Comparison of ENCODE assay signal across 26 cellular contexts in genomic region chr5:98157368-98157767, GRCh38.
"Had no signal": no experiment of that assay in that cellular context is flagged by ENCODE, and none has a peak within 500 bp of the region (broad histone marks: within the 10 kb centered on the region; RNA-seq: fewer than 3 reads in every experiment).

No MANE protein-coding gene starts in this region.

- H3K27ac ChIP-seq: brain microvascular endothelial cell, SK-N-MC, VCaP had no signal

- H3K27me3 Mint-ChIP-seq: activated CD4-positive, alpha-beta memory T cell treated with anti-CD3 and anti-CD28 coated beads, Interleukin-2, amount 10 ng/mL, durations not matched to agents 7 days and 5 days; activated CD4-positive, alpha-beta T cell treated with anti-CD3 and anti-CD28 coated beads for 36 hours; activated naive CD4-positive, alpha-beta T cell treated with anti-CD3 and anti-CD28 coated beads, Interleukin-2, amount 10 ng/mL, durations not matched to agents 7 days and 5 days; activated naive CD8-positive, alpha-beta T cell treated with anti-CD3 and anti-CD28 coated beads for 36 hours; central memory CD8-positive, alpha-beta T cell; T-cell had no signal

- H3K27ac Mint-ChIP-seq: activated CD4-positive, alpha-beta memory T cell treated with anti-CD3 and anti-CD28 coated beads, Interleukin-2, amount 10 ng/mL, durations not matched to agents 7 days and 5 days; activated CD4-positive, alpha-beta T cell treated with anti-CD3 and anti-CD28 coated beads for 36 hours; activated naive CD4-positive, alpha-beta T cell treated with anti-CD3 and anti-CD28 coated beads, Interleukin-2, amount 10 ng/mL, durations not matched to agents 7 days and 5 days; activated naive CD8-positive, alpha-beta T cell treated with anti-CD3 and anti-CD28 coated beads for 36 hours; activated T-helper 2 cell treated with anti-CD3 and anti-CD28 coated beads, Interferon-gamma antibody, Interleukin-2, Interleukin-4, amounts not matched to agents 10 μg/mL and 5 μg/mL and 100 μg/mL, durations not matched to agents 14 hours and 24 hours and 36 hours; T-cell had no signal

- ATAC-seq: activated CD4-positive, alpha-beta T cell treated with anti-CD3 and anti-CD28 coated beads for 36 hours; T-cell had no signal

- H3K9me3 Mint-ChIP-seq: activated CD4-positive, alpha-beta memory T cell treated with anti-CD3 and anti-CD28 coated beads, Interleukin-2, amount 10 ng/mL, durations not matched to agents 7 days and 5 days; activated naive CD4-positive, alpha-beta T cell treated with anti-CD3 and anti-CD28 coated beads, Interleukin-2, amount 10 ng/mL, durations not matched to agents 7 days and 5 days; activated naive CD8-positive, alpha-beta T cell treated with anti-CD3 and anti-CD28 coated beads for 36 hours; activated T-helper 2 cell treated with anti-CD3 and anti-CD28 coated beads, Interferon-gamma antibody, Interleukin-2, Interleukin-4, amounts not matched to agents 10 μg/mL and 5 μg/mL and 100 μg/mL, durations not matched to agents 14 hours and 24 hours and 36 hours; T-cell had no signal

- H3K27me3 ChIP-seq: brain microvascular endothelial cell had no signal

- H3K36me3 ChIP-seq: brain microvascular endothelial cell had no signal

- DNase-seq: activated CD4-positive, alpha-beta memory T cell treated with anti-CD3 and anti-CD28 coated beads, Interleukin-2, amount 10 ng/mL, durations not matched to agents 7 days and 5 days; activated CD4-positive, alpha-beta T cell treated with anti-CD3 and anti-CD28 coated beads for 36 hours; activated CD4-positive, alpha-beta T cell treated with anti-CD3 and anti-CD28 coated beads, Interleukin-2, amount 50 U/mL, for 1 hour; activated gamma-delta T cell treated with Interleukin-2 at 50 U/mL for 16 hours; activated naive CD4-positive, alpha-beta T cell treated with anti-CD3 and anti-CD28 coated beads, Interleukin-2, amount 10 ng/mL, durations not matched to agents 7 days and 5 days; activated naive CD8-positive, alpha-beta T cell treated with anti-CD3 and anti-CD28 coated beads for 36 hours; activated T-cell treated with anti-CD3 and anti-CD28 coated beads for 4 hours; activated T-cell treated with anti-CD3 and anti-CD28 coated beads, Interleukin-2, amount 50 U/mL, for 48 hours; brain microvascular endothelial cell; KG1; NCI-H1092 treated with DMSO at 0.1 percent for 48 hours; NCI-H1417 treated with DMSO at 0.1 percent for 48 hours; NCI-H1694; NCI-H2029; NCI-H2107; NCI-H2171 treated with DMSO at 0.1 percent for 48 hours; NCI-H226; NCI-H526; NCI-H82; SIG-M5; T-cell; T-helper 2 cell had no signal

- H3K36me3 Mint-ChIP-seq: activated naive CD4-positive, alpha-beta T cell treated with anti-CD3 and anti-CD28 coated beads, Interleukin-2, amount 10 ng/mL, durations not matched to agents 7 days and 5 days; activated naive CD8-positive, alpha-beta T cell treated with anti-CD3 and anti-CD28 coated beads for 36 hours; T-cell had no signal

- H3K4me3 Mint-ChIP-seq: activated CD4-positive, alpha-beta memory T cell treated with anti-CD3 and anti-CD28 coated beads, Interleukin-2, amount 10 ng/mL, durations not matched to agents 7 days and 5 days; activated CD4-positive, alpha-beta T cell treated with anti-CD3 and anti-CD28 coated beads for 36 hours; activated naive CD4-positive, alpha-beta T cell treated with anti-CD3 and anti-CD28 coated beads, Interleukin-2, amount 10 ng/mL, durations not matched to agents 7 days and 5 days; activated naive CD8-positive, alpha-beta T cell treated with anti-CD3 and anti-CD28 coated beads for 36 hours; central memory CD8-positive, alpha-beta T cell; T-cell had no signal

- H3K4me3 ChIP-seq: SK-N-MC had no signal

- H3K4me1 Mint-ChIP-seq: activated CD4-positive, alpha-beta memory T cell treated with anti-CD3 and anti-CD28 coated beads, Interleukin-2, amount 10 ng/mL, durations not matched to agents 7 days and 5 days; activated CD4-positive, alpha-beta T cell treated with anti-CD3 and anti-CD28 coated beads for 36 hours; activated naive CD4-positive, alpha-beta T cell treated with anti-CD3 and anti-CD28 coated beads, Interleukin-2, amount 10 ng/mL, durations not matched to agents 7 days and 5 days; activated naive CD8-positive, alpha-beta T cell treated with anti-CD3 and anti-CD28 coated beads for 36 hours; central memory CD8-positive, alpha-beta T cell; T-cell had no signal
